In the genomic region with DNA sequence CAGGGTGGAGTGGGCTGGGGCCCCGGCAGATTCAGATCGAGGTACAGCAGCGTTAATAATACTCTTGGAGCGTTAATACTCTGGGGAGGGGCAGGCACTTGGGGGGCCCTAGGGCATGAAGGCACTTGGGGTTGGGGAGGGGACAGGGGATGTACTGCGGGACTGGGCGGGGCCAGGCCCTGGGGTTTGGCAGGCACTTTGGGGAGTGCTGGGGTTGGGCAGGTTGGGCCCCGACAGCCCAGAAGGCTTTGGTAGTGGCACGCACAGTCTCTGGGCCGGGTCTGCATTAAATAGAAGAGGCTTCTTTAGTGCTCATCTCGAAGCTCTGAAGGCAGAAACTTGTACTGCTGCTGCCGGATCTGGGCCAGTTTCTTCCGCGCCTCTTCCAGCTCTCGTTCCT, we compare ENCODE assay signal across 13 cellular contexts. TPM values are rescaled to one million over a fixed set of nuclear protein-coding genes. Genes with fewer than 3 reads are reported as not detected.
DNase-seq lines count a peak whose midpoint lies in the region; ATAC-seq, FAIRE-seq and TF ChIP-seq lines count a peak whose summit lies in the region.
"Had no signal": no experiment of that assay in that cellular context is flagged by ENCODE, and none has a peak within 500 bp of the region (broad histone marks: within the 10 kb centered on the region; RNA-seq: fewer than 3 reads in every experiment).

No MANE protein-coding gene starts in this region.

- H3K27ac ChIP-seq in right cardiac atrium (ENCODE audit: low read length) (no peak overlapping the region), tibial artery (peak overlapping the region; percentile 96 to 97)

- no peaks in the 10 kb centered on the region for H3K4me1 ChIP-seq in right cardiac atrium (ENCODE audit: control insufficient read depth, insufficient read depth, low read length)
- H3K4me1 ChIP-seq in tibial artery: peaks cover 0 to 66% (median 40%) of the 10 kb centered on the region in 4 donors

- no peaks in the 10 kb centered on the region for H3K9me3 ChIP-seq in right cardiac atrium (ENCODE audit: control insufficient read depth, low read length)
- H3K9me3 ChIP-seq in tibial artery: no peaks in the 10 kb centered on the region
- H3K9me3 ChIP-seq: heart right ventricle, mucosa of descending colon had no signal

- DNase-seq in right cardiac atrium (no peak), tibial artery (no peak), GM12891 (ENCODE audit: insufficient read length, low spot score) (no peak)
- DNase-seq: activated CD4-positive, CD25-positive, alpha-beta regulatory T cell; activated effector memory CD4-positive, alpha-beta T cell treated with Interleukin-2 at 50 U/mL for 16 hours; cortex of kidney; DMS153; heart right ventricle; NCI-H2171; RPMI8226; stimulated activated CD4-positive, alpha-beta T cell treated with anti-CD3 and anti-CD28 coated beads, Interleukin-15, amount 100 ng/mL, for 24 hours; substantia nigra had no signal

- WGBS in right cardiac atrium: 76% methylated on average over 14 of the region's 14 CpGs

- no peak for FAIRE-seq in GM12891 (lab: Jason Lieb, UNC)

- no peak for TF ChIP-seq POLR2A in GM12891 (IDR thresholded peaks at IDR 0.05; ENCODE audit: low read depth, low read length)

- no peak for TF ChIP-seq CTCF in tibial artery (IDR thresholded peaks at IDR 0.05)

- peak; percentile 18 to 26 for ATAC-seq in right cardiac atrium
- ATAC-seq: mucosa of descending colon had no signal

- H3K4me3 ChIP-seq in right cardiac atrium (ENCODE audit: low read length) (no peak overlapping the region), tibial artery (peak overlapping the region in 1 of 2 donors; percentile 7)
- H3K4me3 ChIP-seq: heart right ventricle, mucosa of descending colon had no signal

- intact Hi-C loops in right cardiac atrium (cut with DNase I): loop anchor here in 1 of 4 donors (5.0 kb wide), 1 partner anchor 35 kb away; no protein-coding TSS in a partner anchor
- intact Hi-C loops in tibial artery (cut with DNase I; ENCODE audit: low total_unique reads): loop anchor here (5.0 kb wide), 1 partner anchor 35 kb away; no protein-coding TSS in a partner anchor

- H3K27me3 ChIP-seq in right cardiac atrium (ENCODE audit: control insufficient read depth, insufficient read depth): no peaks in the 10 kb centered on the region
- H3K27me3 ChIP-seq in tibial artery: no peaks in the 10 kb centered on the region
- H3K27me3 ChIP-seq: heart right ventricle had no signal

- H3K36me3 ChIP-seq in tibial artery: peaks cover 55 to 61% (median 58%) of the 10 kb centered on the region in 3 donors

TF ChIP-seq in GM12891, 5 proteins besides CTCF, POLR2A, EP300 and RAD21:
- TF ChIP-seq SPI1 (IDR thresholded peaks at IDR 0.05; ENCODE audit: low read depth, low read length): no peak
- no peak for TF ChIP-seq PAX5 (IDR thresholded peaks at IDR 0.05; ENCODE audit: insufficient read depth, low read length, severe bottlenecking)
- no peak for TF ChIP-seq TAF1 (IDR thresholded peaks at IDR 0.05; ENCODE audit: low read depth, low read length)
- no peak for TF ChIP-seq POLR2AphosphoS5 (IDR thresholded peaks at IDR 0.05; ENCODE audit: low read depth, low read length)
- no peak for TF ChIP-seq POU2F2 (IDR thresholded peaks at IDR 0.05; ENCODE audit: low read depth, low read length)

RNA-seq across cellular contexts. Expression of a gene that starts 7.8 kb away (rescaled TPM):
- 100 to 1,000 TPM; 573 to 840 (median 738) TPM for total RNA-seq in right cardiac atrium
- polyA plus RNA-seq in right cardiac atrium: 2,123 TPM
- 142 TPM for polyA plus RNA-seq in GM12891 (2012; ENCODE audit: low read depth, missing spikeins)

RNA-seq across cellular contexts. Expression of a gene that starts 23.8 kb away (rescaled TPM):
- 1 to 10 TPM in 3 of 4 donors, not detected in 1; 1.0 to 1.2 (median 1.1) TPM for total RNA-seq in right cardiac atrium
- polyA plus RNA-seq in right cardiac atrium: 1.4 TPM
- polyA plus RNA-seq in GM12891 (2012; ENCODE audit: low read depth, missing spikeins): 0.27 TPM

RNA-seq across cellular contexts. Expression of a gene that starts 32.5 kb away (rescaled TPM):
- under 1 TPM in 3 of 4 donors, not detected in 1; 0.29 to 0.50 (median 0.34) TPM for total RNA-seq in right cardiac atrium
- 0.52 TPM for polyA plus RNA-seq in right cardiac atrium
- 7.9 TPM for polyA plus RNA-seq in GM12891 (2012; ENCODE audit: low read depth, missing spikeins)

RNA-seq across cellular contexts. Expression of a gene that starts 34.5 kb away (rescaled TPM):
- 100 to 1,000 TPM; 263 to 375 (median 298) TPM for total RNA-seq in right cardiac atrium
- polyA plus RNA-seq in right cardiac atrium: 171 TPM
- polyA plus RNA-seq in GM12891 (2012; ENCODE audit: low read depth, missing spikeins): 127 TPM

RNA-seq across cellular contexts. Expression of a gene that starts 35.0 kb away (rescaled TPM):
- total RNA-seq in right cardiac atrium: 10 to 100 TPM; 24.5 to 35.4 (median 25.7) TPM
- polyA plus RNA-seq in right cardiac atrium: 29.6 TPM
- 24.1 TPM for polyA plus RNA-seq in GM12891 (2012; ENCODE audit: low read depth, missing spikeins)
